ENCODE assay signal across 1 cellular context in the genomic region with DNA sequence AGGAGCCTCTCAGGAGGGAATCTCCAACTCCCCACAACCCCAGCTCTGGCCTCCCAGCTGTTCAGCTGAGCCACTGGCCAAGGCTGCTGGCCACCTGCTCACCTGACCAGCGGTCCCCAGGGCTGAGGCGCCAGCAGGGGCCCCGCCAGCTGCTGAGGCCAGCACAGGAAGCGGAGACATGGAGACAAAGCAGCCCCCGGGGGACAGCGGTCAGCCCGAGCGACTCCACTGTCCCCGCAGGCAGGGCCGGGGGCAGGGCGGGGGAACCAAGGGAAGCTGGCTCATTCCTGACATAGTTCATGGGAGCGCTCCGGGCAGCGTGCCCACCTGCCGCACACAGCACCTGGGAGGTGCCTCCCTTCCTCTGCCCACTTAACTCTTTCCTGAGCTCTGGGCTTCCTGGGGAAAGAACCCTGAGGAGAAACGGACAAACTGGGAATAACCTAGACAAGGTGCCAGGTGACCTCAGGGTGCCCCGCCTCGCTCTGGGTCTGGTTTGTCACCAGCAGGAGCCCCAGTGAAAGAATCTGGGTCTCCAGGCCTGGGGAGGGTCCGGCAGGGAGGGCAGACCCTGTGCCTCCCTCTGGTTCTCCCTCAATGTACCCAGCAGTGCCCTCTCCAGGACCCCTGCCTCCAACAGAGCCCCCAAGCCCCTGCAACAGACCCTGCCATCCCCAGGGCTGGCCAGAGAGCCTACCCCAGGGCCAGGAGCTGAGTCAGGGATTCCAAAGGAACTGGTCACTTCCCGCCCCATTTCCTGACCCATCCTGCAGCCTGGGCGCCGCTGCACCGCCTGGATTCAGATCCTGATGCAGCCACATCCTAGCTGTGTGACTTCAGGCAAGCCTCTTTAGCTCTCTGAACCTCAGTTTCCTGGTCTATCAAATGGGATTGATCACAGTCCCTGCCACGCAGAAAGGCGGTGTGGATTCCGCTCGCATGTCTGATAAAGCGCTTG.
TF ChIP-seq lines count a peak whose summit lies in the region.

No MANE protein-coding gene starts in this region.

TF ChIP-seq in HepG2, 621 proteins besides CTCF, POLR2A, EP300 and RAD21 (continued from another document and continues in another):
- TF ChIP-seq, protein P1, sequence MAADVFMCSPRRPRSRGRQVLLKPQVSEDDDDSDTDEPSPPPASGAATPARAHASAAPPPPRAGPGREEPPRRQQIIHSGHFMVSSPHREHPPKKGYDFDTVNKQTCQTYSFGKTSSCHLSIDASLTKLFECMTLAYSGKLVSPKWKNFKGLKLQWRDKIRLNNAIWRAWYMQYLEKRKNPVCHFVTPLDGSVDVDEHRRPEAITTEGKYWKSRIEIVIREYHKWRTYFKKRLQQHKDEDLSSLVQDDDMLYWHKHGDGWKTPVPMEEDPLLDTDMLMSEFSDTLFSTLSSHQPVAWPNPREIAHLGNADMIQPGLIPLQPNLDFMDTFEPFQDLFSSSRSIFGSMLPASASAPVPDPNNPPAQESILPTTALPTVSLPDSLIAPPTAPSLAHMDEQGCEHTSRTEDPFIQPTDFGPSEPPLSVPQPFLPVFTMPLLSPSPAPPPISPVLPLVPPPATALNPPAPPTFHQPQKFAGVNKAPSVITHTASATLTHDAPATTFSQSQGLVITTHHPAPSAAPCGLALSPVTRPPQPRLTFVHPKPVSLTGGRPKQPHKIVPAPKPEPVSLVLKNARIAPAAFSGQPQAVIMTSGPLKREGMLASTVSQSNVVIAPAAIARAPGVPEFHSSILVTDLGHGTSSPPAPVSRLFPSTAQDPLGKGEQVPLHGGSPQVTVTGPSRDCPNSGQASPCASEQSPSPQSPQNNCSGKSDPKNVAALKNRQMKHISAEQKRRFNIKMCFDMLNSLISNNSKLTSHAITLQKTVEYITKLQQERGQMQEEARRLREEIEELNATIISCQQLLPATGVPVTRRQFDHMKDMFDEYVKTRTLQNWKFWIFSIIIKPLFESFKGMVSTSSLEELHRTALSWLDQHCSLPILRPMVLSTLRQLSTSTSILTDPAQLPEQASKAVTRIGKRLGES (CRISPR knock-in tag; IDR thresholded peaks at IDR 0.05; ENCODE audit: borderline replicate concordance), result no peak
- TF ChIP-seq ZEB1 (IDR thresholded peaks at IDR 0.05; ENCODE audit: insufficient replicate concordance, low read depth), result peak; percentile 66
- TF ChIP-seq GPN1 (CRISPR knock-in tag; IDR thresholded peaks at IDR 0.05; ENCODE audit: borderline replicate concordance), result no peak
- TF ChIP-seq HNRNPL (IDR thresholded peaks at IDR 0.05; ENCODE audit: low read depth, low read length), result peak; percentile 98
- TF ChIP-seq, protein P2, sequence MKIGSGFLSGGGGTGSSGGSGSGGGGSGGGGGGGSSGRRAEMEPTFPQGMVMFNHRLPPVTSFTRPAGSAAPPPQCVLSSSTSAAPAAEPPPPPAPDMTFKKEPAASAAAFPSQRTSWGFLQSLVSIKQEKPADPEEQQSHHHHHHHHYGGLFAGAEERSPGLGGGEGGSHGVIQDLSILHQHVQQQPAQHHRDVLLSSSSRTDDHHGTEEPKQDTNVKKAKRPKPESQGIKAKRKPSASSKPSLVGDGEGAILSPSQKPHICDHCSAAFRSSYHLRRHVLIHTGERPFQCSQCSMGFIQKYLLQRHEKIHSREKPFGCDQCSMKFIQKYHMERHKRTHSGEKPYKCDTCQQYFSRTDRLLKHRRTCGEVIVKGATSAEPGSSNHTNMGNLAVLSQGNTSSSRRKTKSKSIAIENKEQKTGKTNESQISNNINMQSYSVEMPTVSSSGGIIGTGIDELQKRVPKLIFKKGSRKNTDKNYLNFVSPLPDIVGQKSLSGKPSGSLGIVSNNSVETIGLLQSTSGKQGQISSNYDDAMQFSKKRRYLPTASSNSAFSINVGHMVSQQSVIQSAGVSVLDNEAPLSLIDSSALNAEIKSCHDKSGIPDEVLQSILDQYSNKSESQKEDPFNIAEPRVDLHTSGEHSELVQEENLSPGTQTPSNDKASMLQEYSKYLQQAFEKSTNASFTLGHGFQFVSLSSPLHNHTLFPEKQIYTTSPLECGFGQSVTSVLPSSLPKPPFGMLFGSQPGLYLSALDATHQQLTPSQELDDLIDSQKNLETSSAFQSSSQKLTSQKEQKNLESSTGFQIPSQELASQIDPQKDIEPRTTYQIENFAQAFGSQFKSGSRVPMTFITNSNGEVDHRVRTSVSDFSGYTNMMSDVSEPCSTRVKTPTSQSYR (CRISPR knock-in tag; IDR thresholded peaks at IDR 0.05; ENCODE audit: borderline replicate concordance), result peak; percentile 32; the same call in 1 of the 2 replicates
- no peak for TF ChIP-seq TMF1 (CRISPR knock-in tag; IDR thresholded peaks at IDR 0.05; ENCODE audit: low read depth)
- TF ChIP-seq, protein P3, sequence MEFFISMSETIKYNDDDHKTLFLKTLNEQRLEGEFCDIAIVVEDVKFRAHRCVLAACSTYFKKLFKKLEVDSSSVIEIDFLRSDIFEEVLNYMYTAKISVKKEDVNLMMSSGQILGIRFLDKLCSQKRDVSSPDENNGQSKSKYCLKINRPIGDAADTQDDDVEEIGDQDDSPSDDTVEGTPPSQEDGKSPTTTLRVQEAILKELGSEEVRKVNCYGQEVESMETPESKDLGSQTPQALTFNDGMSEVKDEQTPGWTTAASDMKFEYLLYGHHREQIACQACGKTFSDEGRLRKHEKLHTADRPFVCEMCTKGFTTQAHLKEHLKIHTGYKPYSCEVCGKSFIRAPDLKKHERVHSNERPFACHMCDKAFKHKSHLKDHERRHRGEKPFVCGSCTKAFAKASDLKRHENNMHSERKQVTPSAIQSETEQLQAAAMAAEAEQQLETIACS (CRISPR knock-in tag; IDR thresholded peaks at IDR 0.05), result no peak
- no peak for TF ChIP-seq HCFC1 (IDR thresholded peaks at IDR 0.05; ENCODE audit: low read depth, low read length)
- TF ChIP-seq FOXM1 (CRISPR knock-in tag; IDR thresholded peaks at IDR 0.05), result no peak
- TF ChIP-seq RARA (CRISPR knock-in tag; IDR thresholded peaks at IDR 0.05), result peak; percentile 62
- peak; percentile 61 for TF ChIP-seq ELF3 (CRISPR knock-in tag; IDR thresholded peaks at IDR 0.05)
- TF ChIP-seq ETV5 (CRISPR knock-in tag; IDR thresholded peaks at IDR 0.05; ENCODE audit: borderline replicate concordance), result peak; percentile 84
- TF ChIP-seq YY1 (IDR thresholded peaks at IDR 0.05; ENCODE audit: insufficient read depth, insufficient replicate concordance, low read depth, low read length), result no peak
- peak; percentile 37; the same call in 1 of the 2 replicates for TF ChIP-seq DMAP1 (CRISPR knock-in tag; IDR thresholded peaks at IDR 0.05)
- TF ChIP-seq DPF2 (CRISPR knock-in tag; IDR thresholded peaks at IDR 0.05; ENCODE audit: borderline replicate concordance, low read depth), result peak; percentile 57; the same call in 1 of the 2 replicates
- TF ChIP-seq, protein P4, sequence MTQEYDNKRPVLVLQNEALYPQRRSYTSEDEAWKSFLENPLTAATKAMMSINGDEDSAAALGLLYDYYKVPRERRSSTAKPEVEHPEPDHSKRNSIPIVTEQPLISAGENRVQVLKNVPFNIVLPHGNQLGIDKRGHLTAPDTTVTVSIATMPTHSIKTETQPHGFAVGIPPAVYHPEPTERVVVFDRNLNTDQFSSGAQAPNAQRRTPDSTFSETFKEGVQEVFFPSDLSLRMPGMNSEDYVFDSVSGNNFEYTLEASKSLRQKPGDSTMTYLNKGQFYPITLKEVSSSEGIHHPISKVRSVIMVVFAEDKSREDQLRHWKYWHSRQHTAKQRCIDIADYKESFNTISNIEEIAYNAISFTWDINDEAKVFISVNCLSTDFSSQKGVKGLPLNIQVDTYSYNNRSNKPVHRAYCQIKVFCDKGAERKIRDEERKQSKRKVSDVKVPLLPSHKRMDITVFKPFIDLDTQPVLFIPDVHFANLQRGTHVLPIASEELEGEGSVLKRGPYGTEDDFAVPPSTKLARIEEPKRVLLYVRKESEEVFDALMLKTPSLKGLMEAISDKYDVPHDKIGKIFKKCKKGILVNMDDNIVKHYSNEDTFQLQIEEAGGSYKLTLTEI (CRISPR knock-in tag; conservative IDR thresholded peaks at IDR 0.05), result no peak
- TF ChIP-seq ZNF879 (CRISPR knock-in tag; IDR thresholded peaks at IDR 0.05), result no peak
- TF ChIP-seq, protein P5, sequence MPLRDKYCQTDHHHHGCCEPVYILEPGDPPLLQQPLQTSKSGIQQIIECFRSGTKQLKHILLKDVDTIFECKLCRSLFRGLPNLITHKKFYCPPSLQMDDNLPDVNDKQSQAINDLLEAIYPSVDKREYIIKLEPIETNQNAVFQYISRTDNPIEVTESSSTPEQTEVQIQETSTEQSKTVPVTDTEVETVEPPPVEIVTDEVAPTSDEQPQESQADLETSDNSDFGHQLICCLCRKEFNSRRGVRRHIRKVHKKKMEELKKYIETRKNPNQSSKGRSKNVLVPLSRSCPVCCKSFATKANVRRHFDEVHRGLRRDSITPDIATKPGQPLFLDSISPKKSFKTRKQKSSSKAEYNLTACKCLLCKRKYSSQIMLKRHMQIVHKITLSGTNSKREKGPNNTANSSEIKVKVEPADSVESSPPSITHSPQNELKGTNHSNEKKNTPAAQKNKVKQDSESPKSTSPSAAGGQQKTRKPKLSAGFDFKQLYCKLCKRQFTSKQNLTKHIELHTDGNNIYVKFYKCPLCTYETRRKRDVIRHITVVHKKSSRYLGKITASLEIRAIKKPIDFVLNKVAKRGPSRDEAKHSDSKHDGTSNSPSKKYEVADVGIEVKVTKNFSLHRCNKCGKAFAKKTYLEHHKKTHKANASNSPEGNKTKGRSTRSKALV (CRISPR knock-in tag; IDR thresholded peaks at IDR 0.05), result 0 out of 2 replicates have a peak, but pooled peaks have one; percentile 68
- 0 out of 4 replicates have a peak, but pooled peaks of 1 of the 2 experiments have one; percentile 17 for TF ChIP-seq KLF16 (CRISPR knock-in tag; IDR thresholded peaks at IDR 0.05)
- TF ChIP-seq, protein P6, sequence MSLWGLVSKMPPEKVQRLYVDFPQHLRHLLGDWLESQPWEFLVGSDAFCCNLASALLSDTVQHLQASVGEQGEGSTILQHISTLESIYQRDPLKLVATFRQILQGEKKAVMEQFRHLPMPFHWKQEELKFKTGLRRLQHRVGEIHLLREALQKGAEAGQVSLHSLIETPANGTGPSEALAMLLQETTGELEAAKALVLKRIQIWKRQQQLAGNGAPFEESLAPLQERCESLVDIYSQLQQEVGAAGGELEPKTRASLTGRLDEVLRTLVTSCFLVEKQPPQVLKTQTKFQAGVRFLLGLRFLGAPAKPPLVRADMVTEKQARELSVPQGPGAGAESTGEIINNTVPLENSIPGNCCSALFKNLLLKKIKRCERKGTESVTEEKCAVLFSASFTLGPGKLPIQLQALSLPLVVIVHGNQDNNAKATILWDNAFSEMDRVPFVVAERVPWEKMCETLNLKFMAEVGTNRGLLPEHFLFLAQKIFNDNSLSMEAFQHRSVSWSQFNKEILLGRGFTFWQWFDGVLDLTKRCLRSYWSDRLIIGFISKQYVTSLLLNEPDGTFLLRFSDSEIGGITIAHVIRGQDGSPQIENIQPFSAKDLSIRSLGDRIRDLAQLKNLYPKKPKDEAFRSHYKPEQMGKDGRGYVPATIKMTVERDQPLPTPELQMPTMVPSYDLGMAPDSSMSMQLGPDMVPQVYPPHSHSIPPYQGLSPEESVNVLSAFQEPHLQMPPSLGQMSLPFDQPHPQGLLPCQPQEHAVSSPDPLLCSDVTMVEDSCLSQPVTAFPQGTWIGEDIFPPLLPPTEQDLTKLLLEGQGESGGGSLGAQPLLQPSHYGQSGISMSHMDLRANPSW (CRISPR knock-in tag; IDR thresholded peaks at IDR 0.05; ENCODE audit: borderline replicate concordance), result 0 out of 2 replicates have a peak, but pooled peaks have one; percentile 12
- TF ChIP-seq ZNF496 (CRISPR knock-in tag; IDR thresholded peaks at IDR 0.05; ENCODE audit: insufficient replicate concordance), result no peak
- TF ChIP-seq, protein P7, sequence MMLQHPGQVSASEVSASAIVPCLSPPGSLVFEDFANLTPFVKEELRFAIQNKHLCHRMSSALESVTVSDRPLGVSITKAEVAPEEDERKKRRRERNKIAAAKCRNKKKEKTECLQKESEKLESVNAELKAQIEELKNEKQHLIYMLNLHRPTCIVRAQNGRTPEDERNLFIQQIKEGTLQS (CRISPR knock-in tag; IDR thresholded peaks at IDR 0.05), result peak; percentile 29; the same call in 1 of the 2 replicates
- TF ChIP-seq, protein P8, sequence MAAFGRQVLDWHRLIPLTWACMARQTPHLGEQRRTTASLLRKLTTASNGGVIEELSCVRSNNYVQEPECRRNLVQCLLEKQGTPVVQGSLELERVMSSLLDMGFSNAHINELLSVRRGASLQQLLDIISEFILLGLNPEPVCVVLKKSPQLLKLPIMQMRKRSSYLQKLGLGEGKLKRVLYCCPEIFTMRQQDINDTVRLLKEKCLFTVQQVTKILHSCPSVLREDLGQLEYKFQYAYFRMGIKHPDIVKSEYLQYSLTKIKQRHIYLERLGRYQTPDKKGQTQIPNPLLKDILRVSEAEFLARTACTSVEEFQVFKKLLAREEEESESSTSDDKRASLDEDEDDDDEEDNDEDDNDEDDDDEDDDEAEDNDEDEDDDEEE (CRISPR knock-in tag; IDR thresholded peaks at IDR 0.05), result no peak
- no peak for TF ChIP-seq ZNF30 (CRISPR knock-in tag; IDR thresholded peaks at IDR 0.05)
- TF ChIP-seq ZNF562 (CRISPR knock-in tag; IDR thresholded peaks at IDR 0.05; ENCODE audit: borderline replicate concordance), result no peak
- TF ChIP-seq ZNF136 (CRISPR knock-in tag; IDR thresholded peaks at IDR 0.05; ENCODE audit: low read depth), result no peak
- TF ChIP-seq, protein P9, sequence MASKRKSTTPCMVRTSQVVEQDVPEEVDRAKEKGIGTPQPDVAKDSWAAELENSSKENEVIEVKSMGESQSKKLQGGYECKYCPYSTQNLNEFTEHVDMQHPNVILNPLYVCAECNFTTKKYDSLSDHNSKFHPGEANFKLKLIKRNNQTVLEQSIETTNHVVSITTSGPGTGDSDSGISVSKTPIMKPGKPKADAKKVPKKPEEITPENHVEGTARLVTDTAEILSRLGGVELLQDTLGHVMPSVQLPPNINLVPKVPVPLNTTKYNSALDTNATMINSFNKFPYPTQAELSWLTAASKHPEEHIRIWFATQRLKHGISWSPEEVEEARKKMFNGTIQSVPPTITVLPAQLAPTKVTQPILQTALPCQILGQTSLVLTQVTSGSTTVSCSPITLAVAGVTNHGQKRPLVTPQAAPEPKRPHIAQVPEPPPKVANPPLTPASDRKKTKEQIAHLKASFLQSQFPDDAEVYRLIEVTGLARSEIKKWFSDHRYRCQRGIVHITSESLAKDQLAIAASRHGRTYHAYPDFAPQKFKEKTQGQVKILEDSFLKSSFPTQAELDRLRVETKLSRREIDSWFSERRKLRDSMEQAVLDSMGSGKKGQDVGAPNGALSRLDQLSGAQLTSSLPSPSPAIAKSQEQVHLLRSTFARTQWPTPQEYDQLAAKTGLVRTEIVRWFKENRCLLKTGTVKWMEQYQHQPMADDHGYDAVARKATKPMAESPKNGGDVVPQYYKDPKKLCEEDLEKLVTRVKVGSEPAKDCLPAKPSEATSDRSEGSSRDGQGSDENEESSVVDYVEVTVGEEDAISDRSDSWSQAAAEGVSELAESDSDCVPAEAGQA (IDR thresholded peaks at IDR 0.05; ENCODE audit: low read depth), result no peak
- TF ChIP-seq, protein P9 (CRISPR knock-in tag; IDR thresholded peaks at IDR 0.05; ENCODE audit: borderline replicate concordance), result no peak
